ENCODE assay signal across 8 cellular contexts in the genomic region with DNA sequence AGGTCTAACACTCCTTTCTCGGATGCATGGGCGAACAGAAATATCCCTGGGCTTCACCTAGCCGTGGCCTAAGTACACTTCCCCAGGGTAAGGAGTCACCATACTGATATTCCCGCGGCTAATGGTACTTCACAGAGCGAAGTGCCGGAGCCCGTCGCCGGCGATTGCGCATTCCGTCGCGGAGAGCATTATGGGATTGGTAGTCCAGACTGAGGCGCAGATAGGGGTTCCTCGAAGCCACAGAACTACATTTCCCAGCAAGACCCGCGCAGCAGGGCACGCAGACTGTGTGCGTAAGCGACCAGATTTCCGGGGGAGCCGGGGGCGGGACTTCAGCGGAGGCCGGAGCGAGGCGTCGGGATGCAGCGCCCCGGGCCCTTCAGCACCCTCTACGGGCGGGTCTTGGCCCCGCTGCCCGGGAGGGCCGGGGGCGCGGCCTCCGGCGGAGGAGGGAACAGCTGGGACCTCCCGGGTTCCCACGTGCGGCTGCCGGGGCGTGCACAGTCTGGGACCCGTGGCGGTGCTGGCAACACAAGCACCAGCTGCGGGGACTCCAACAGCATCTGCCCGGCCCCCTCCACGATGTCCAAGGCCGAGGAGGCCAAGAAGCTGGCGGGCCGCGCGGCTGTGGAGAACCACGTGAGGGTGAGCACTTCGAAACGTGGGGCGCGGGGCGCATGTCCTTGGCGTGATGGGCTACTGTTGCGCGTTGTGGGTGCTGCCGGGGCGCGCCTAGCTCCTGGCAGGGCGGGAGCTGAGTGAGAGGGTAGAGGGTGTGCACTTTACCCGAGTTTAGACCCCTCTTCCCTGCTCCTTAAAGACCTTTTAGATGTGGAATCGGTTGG. TPM values are rescaled to one million over a fixed set of nuclear protein-coding genes. Genes with fewer than 3 reads are reported as not detected.
A peak's percentile ranks its signal among the peaks of the same experiment; 100 is the strongest.
DNase-seq lines count a peak whose midpoint lies in the region; ATAC-seq and TF ChIP-seq lines count a peak whose summit lies in the region.

A gene (plus strand): TSS at position 335 of the 845 bp plus-strand sequence. CDS start 26 bp downstream, at position 361.

- peak within 1 kb of the TSS; percentile 81 for H3K4me2 ChIP-seq in PC-9

- H3F3A ChIP-seq in PC-9 (ENCODE audit: insufficient read depth, low read depth): no peaks in the 10 kb centered on the region

- intact Hi-C loops in PC-9 (cut with micrococcal nuclease; ENCODE audit: unreplicated experiment): loop anchor here (5.0 kb wide), 1 partner anchor 46 kb away; no protein-coding TSS in a partner anchor

- no peaks in the 10 kb centered on the region for H3K27me3 ChIP-seq in PC-9 (ENCODE audit: insufficient read depth, low read depth)
- H3K27me3 ChIP-seq in mucosa of stomach (ENCODE audit: control insufficient read depth, insufficient read depth, low read length): no peaks in the 10 kb centered on the region

- H3K4me1 ChIP-seq in PC-9 (replicated peaks; ENCODE audit: insufficient read depth) (peaks cover 19% of the 10 kb centered on the region), mucosa of stomach (ENCODE audit: control insufficient read depth, insufficient read depth, low read length) (peaks cover 24% of the 10 kb centered on the region)

- peak; percentile 95 for DNase-seq in DMS79 (lab: John Stamatoyannopoulos, UW)
- DNase-seq in KBM-7: peak; percentile 98
- DNase-seq in PC-9: peak; percentile 96 to 97
- peak; percentile 98 for DNase-seq in activated T-cell treated with anti-CD3 and anti-CD28 coated beads, Interleukin-2, amount 50 U/mL, for 1 hour
- DNase-seq in erythroblast (lab: John Stamatoyannopoulos, UW): peak; percentile 99
- DNase-seq in stimulated activated CD8-positive, alpha-beta memory T cell treated with anti-CD3 and anti-CD28 coated beads, Interleukin-7, amount 100 ng/mL, for 1 hour (ENCODE audit: low read depth in 2 of 2): peak; percentile 97 to 98

- CTCF ChIA-PET in PC-9 (lab: Charles Lee): interaction anchor here (0.7 kb wide), 1 partner anchor 49 kb away, joined by 3 read pairs; no protein-coding TSS in a partner anchor

- POLR2A ChIA-PET in PC-9 (lab: Charles Lee; ENCODE audit: unreplicated experiment): interaction anchor here (0.5 kb wide), 1 partner anchor 617 kb away, joined by 6 read pairs; no protein-coding TSS in a partner anchor

- in situ Hi-C loops in KBM-7 (cut with MboI; ENCODE audit: low pct_unique_long_range_greater_than_20kb, low sequenced_read_pairs): no loop called here

- H3K4me3 ChIP-seq in PC-9 (peak within 1 kb of the TSS; percentile 84), mucosa of stomach (ENCODE audit: low read length) (peak within 1 kb of the TSS; percentile 99)

- peak within 1 kb of the TSS; percentile 61 for H3K27ac ChIP-seq in PC-9

- H3K79me2 ChIP-seq in PC-9 (ENCODE audit: low read depth): peaks cover 57% of the 10 kb centered on the region

- H2AFZ ChIP-seq in PC-9: peak within 1 kb of the TSS; percentile 98

- peak; percentile 94 for ATAC-seq in GM21717 (IDR thresholded peaks at IDR 0.05; ENCODE audit: unreplicated experiment)

- peak within 1 kb of the TSS; percentile 81 for H3K9ac ChIP-seq in mucosa of stomach (ENCODE audit: low read length)

- H4K20me1 ChIP-seq in PC-9 (ENCODE audit: insufficient read depth): 0 out of 2 replicates have a peak, but pooled peaks cover 6% of the 10 kb centered on the region

- TF ChIP-seq CTCF in PC-9 (conservative IDR thresholded peaks at IDR 0.05): peak; percentile 15; the same call in 1 of the 2 replicates

- H3K9me2 ChIP-seq in PC-9 (ENCODE audit: insufficient read depth): no peaks in the 10 kb centered on the region

- H3K9me3 ChIP-seq in PC-9 (ENCODE audit: insufficient read depth, low read depth): no peaks in the 10 kb centered on the region
- H3K9me3 ChIP-seq in mucosa of stomach (ENCODE audit: control insufficient read depth, low read length): no peaks in the 10 kb centered on the region

- BruUV-seq in PC-9 (replicated peaks; lab: Mats Ljungman, UMichigan): no TSS peak

- TF ChIP-seq POLR2A in erythroblast (IDR thresholded peaks at IDR 0.05; ENCODE audit: low read length): peak; percentile 87

- H3K36me3 ChIP-seq in PC-9 (ENCODE audit: low read depth) (no peaks in the 10 kb centered on the region), mucosa of stomach (ENCODE audit: control insufficient read depth, insufficient read depth, low read length) (no peaks in the 10 kb centered on the region)

RNA-seq across cellular contexts. Expression of the gene that starts here (rescaled TPM):
- 20.5 and 21.3 TPM in 2 replicates for total RNA-seq in PC-9 (2021)

Comparison
In these comparisons a context has a peak if more than half of its experiments do, and no peak if none do; other contexts are left out.
1. Peak in every context shown above with its lines: DNase-seq, ATAC-seq, H3K4me3 ChIP-seq and H3K27ac ChIP-seq.